ENCODE assay signal across 1 cellular context in the genomic region with DNA sequence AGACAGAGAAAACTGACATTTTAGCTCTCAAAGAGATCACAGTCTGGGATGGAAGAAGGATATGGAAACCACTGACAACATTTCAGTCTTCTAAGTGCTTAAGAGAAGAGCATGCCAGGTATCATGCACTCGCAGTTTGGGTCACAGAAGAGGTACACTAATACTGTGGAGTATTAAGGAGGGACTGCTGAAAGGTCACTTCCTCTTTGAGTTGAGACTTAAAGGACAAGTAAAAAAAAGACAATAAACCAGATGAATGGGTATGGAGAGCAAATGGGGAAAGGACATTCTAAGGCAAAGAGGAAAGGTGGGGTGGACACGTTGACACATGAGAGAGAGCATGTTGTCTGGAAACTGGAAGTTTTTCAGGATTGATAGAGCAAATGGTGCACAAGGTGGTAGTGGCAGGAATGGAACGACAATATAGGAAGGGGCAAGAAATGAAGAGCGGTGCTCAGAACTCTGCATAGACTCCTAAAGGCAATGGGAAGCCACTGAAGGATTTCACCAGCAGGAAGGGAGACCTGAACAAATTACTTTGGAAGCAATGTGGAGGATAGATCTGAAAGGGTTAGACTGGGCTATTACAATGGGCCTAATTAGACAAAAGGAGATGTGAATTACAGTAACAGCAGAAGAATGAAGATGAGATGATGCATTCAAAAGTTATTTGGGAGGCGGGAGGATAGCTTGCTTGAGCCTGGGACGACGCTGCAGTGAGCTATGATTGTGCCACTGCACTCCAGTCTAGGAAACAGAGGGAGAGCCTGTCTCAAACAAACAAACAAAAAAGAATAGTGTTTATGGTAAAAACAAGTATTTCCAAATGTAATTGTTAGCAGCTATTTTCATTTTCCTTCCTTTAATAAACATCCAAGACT.
TF ChIP-seq lines count a peak whose summit lies in the region.

No MANE protein-coding gene starts in this region.

TF ChIP-seq in GM12878, 131 proteins besides CTCF, POLR2A, EP300 and RAD21:
- TF ChIP-seq ZNF622 (IDR thresholded peaks at IDR 0.05) (no peak), HDAC2 (IDR thresholded peaks at IDR 0.05) (no peak), SREBF1 (IDR thresholded peaks at IDR 0.05; ENCODE audit: low read length) (no peak), EED (IDR thresholded peaks at IDR 0.05; ENCODE audit: low read depth) (0 out of 2 replicates have a peak, but pooled peaks have one; percentile 11), HDGF (IDR thresholded peaks at IDR 0.05) (0 out of 2 replicates have a peak, but pooled peaks have one; percentile 52), MTA2 (IDR thresholded peaks at IDR 0.05; ENCODE audit: low read depth) (no peak), TCF3 (IDR thresholded peaks at IDR 0.05; ENCODE audit: borderline replicate concordance, insufficient read depth, low read depth, low read length) (no peak), RCOR1 (conservative IDR thresholded peaks at IDR 0.05; ENCODE audit: low read depth, low read length) (no peak), GATAD2B (conservative IDR thresholded peaks at IDR 0.05; ENCODE audit: low read depth) (no peak), CREM (IDR thresholded peaks at IDR 0.05; ENCODE audit: low read depth) (no peak), SUPT20H (IDR thresholded peaks at IDR 0.05; ENCODE audit: borderline replicate concordance, control insufficient read depth, low read depth, low read length) (no peak), NBN (IDR thresholded peaks at IDR 0.05) (no peak), GABPA (IDR thresholded peaks at IDR 0.05; ENCODE audit: low read depth) (0 out of 2 replicates have a peak, but pooled peaks have one; percentile 11), ATF7 (IDR thresholded peaks at IDR 0.05; ENCODE audit: low read depth) (no peak), KDM1A (IDR thresholded peaks at IDR 0.05; ENCODE audit: borderline replicate concordance) (no peak), FOXM1 (IDR thresholded peaks at IDR 0.05; ENCODE audit: low read depth, low read length) (no peak), PAX8 (IDR thresholded peaks at IDR 0.05) (no peak), IKZF2 (IDR thresholded peaks at IDR 0.05) (0 out of 4 replicates have a peak, but pooled peaks of 1 of the 2 experiments have one; percentile 21), KLF5 (IDR thresholded peaks at IDR 0.05; ENCODE audit: partially characterized antibody) (no peak), POU2F2 (IDR thresholded peaks at IDR 0.05; ENCODE audit: borderline replicate concordance, low read depth, low read length) (no peak), SREBF2 (IDR thresholded peaks at IDR 0.05; ENCODE audit: low read length) (no peak), IKZF1 (conservative IDR thresholded peaks at IDR 0.05) (no peak), RFX5 (IDR thresholded peaks at IDR 0.05; ENCODE audit: low read depth, low read length) (no peak), SMC3 (IDR thresholded peaks at IDR 0.05; ENCODE audit: borderline replicate concordance, low read length) (no peak), SIN3A (IDR thresholded peaks at IDR 0.05; ENCODE audit: low read depth, low read length) (no peak), CHD1 (IDR thresholded peaks at IDR 0.05; ENCODE audit: low read depth, low read length) (no peak), NFIC (IDR thresholded peaks at IDR 0.05; ENCODE audit: low read depth, low read length) (no peak), CBFB (IDR thresholded peaks at IDR 0.05; ENCODE audit: low read depth) (no peak), SPI1 (IDR thresholded peaks at IDR 0.05; ENCODE audit: borderline replicate concordance, insufficient read depth, low read depth, low read length) (peak; percentile 83), MYB (IDR thresholded peaks at IDR 0.05; ENCODE audit: borderline replicate concordance, low read depth, low read length) (no peak), ZNF274 (IDR thresholded peaks at IDR 0.05; ENCODE audit: insufficient read depth, insufficient read length) (no peak), MEF2A (IDR thresholded peaks at IDR 0.05; ENCODE audit: insufficient read depth, low read depth, low read length) (no peak), ATF2 (IDR thresholded peaks at IDR 0.05; ENCODE audit: low read length) (no peak)
- TF ChIP-seq, protein P1, sequence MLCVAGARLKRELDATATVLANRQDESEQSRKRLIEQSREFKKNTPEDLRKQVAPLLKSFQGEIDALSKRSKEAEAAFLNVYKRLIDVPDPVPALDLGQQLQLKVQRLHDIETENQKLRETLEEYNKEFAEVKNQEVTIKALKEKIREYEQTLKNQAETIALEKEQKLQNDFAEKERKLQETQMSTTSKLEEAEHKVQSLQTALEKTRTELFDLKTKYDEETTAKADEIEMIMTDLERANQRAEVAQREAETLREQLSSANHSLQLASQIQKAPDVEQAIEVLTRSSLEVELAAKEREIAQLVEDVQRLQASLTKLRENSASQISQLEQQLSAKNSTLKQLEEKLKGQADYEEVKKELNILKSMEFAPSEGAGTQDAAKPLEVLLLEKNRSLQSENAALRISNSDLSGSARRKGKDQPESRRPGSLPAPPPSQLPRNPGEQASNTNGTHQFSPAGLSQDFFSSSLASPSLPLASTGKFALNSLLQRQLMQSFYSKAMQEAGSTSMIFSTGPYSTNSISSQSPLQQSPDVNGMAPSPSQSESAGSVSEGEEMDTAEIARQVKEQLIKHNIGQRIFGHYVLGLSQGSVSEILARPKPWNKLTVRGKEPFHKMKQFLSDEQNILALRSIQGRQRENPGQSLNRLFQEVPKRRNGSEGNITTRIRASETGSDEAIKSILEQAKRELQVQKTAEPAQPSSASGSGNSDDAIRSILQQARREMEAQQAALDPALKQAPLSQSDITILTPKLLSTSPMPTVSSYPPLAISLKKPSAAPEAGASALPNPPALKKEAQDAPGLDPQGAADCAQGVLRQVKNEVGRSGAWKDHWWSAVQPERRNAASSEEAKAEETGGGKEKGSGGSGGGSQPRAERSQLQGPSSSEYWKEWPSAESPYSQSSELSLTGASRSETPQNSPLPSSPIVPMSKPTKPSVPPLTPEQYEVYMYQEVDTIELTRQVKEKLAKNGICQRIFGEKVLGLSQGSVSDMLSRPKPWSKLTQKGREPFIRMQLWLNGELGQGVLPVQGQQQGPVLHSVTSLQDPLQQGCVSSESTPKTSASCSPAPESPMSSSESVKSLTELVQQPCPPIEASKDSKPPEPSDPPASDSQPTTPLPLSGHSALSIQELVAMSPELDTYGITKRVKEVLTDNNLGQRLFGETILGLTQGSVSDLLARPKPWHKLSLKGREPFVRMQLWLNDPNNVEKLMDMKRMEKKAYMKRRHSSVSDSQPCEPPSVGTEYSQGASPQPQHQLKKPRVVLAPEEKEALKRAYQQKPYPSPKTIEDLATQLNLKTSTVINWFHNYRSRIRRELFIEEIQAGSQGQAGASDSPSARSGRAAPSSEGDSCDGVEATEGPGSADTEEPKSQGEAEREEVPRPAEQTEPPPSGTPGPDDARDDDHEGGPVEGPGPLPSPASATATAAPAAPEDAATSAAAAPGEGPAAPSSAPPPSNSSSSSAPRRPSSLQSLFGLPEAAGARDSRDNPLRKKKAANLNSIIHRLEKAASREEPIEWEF (IDR thresholded peaks at IDR 0.05; ENCODE audit: insufficient replicate concordance, low read depth, low read length): no peak
- TF ChIP-seq, protein P2, sequence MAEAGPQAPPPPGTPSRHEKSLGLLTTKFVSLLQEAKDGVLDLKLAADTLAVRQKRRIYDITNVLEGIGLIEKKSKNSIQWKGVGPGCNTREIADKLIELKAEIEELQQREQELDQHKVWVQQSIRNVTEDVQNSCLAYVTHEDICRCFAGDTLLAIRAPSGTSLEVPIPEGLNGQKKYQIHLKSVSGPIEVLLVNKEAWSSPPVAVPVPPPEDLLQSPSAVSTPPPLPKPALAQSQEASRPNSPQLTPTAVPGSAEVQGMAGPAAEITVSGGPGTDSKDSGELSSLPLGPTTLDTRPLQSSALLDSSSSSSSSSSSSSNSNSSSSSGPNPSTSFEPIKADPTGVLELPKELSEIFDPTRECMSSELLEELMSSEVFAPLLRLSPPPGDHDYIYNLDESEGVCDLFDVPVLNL (IDR thresholded peaks at IDR 0.05; ENCODE audit: low read depth, low read length): no peak
